In genomic region chr17:40068129-40068581, GRCh38 we compare ENCODE assay signal across 8 cellular contexts. TPM values are rescaled to one million over a fixed set of nuclear protein-coding genes. Genes with fewer than 3 reads are reported as not detected.
DNase-seq lines count a peak whose midpoint lies in the region; ATAC-seq, FAIRE-seq and TF ChIP-seq lines count a peak whose summit lies in the region.

No MANE protein-coding gene starts in this region.

- no peaks in the 10 kb centered on the region for H3K27me3 ChIP-seq in pancreas
- H3K27me3 ChIP-seq in mesendoderm (ENCODE audit: insufficient read depth, low read length, poor library complexity): no peaks in the 10 kb centered on the region

- 40 to 53% methylated on average over 4 of the region's 4 CpGs for WGBS in pancreas, 2 donors
- WGBS in mesendoderm (ENCODE audit: extremely low coverage, insufficient coverage, low lambda C conversion rate): no CpG with 5 or more reads among the region's 4 CpGs

- H3K27ac ChIP-seq in RWPE1 (peak overlapping the region; percentile 95), pancreas (peak overlapping the region; percentile 71 to 91 (median 82)), mesendoderm (ENCODE audit: low read depth, low read length) (no peak overlapping the region)

- intact Hi-C loops in CD14-positive monocyte (cut with micrococcal nuclease) (no loop called here), pancreas (cut with DNase I) (loop anchor here in 1 of 3 donors (10.0 kb wide), 1 partner anchor 57 kb away; the partner anchor contains the start of gene MSL1)

- peak overlapping the region; percentile 40 for H3K4me3 ChIP-seq in epithelial cell of proximal tubule (ENCODE audit: low read depth, low read length)
- H3K4me3 ChIP-seq in pancreas: peak overlapping the region in 2 of 4 donors; percentile 5 to 28
- H3K4me3 ChIP-seq in mesendoderm (ENCODE audit: low read length): no peak overlapping the region

- no peak overlapping the region for H4K8ac ChIP-seq in mesendoderm (ENCODE audit: low read depth, low read length)

- H3K27me3 Mint-ChIP-seq in CD14-positive monocyte (ENCODE audit: low read depth in 3 of 3): peaks cover 2% of the 10 kb centered on the region in 3 donors

- POLR2A ChIA-PET in RWPE1 (lab: Yijun Ruan, JAX; ENCODE audit: low non-redundant PET): interaction anchor here (0.7 kb wide), 1 partner anchor 14 kb away, joined by 4 read pairs; the partner anchor contains the start of gene MED24

- no peaks in the 10 kb centered on the region for H3K79me2 ChIP-seq in mesendoderm (ENCODE audit: control insufficient read depth, insufficient read depth, low read length)

- H3K9me3 Mint-ChIP-seq in CD14-positive monocyte: no peaks in the 10 kb centered on the region

- H3K4me3 Mint-ChIP-seq in CD14-positive monocyte: peak overlapping the region in 1 of 2 donors; percentile 85

- no peak for TF ChIP-seq POLR2A in erythroblast (IDR thresholded peaks at IDR 0.05; ENCODE audit: low read length)

- H3K23ac ChIP-seq in mesendoderm (ENCODE audit: low read length): no peak overlapping the region

- H3K4ac ChIP-seq in mesendoderm (ENCODE audit: low read depth, low read length): no peak overlapping the region

- H3K18ac ChIP-seq in mesendoderm (ENCODE audit: low read length): no peak overlapping the region

- H2AK5ac ChIP-seq in mesendoderm (ENCODE audit: low read length): no peak overlapping the region

- H3K36me3 ChIP-seq in pancreas (no peaks in the 10 kb centered on the region), mesendoderm (ENCODE audit: control insufficient read depth, insufficient read depth, low read length) (no peaks in the 10 kb centered on the region)

- no peak for TF ChIP-seq CTCF in CD14-positive monocyte (IDR thresholded peaks at IDR 0.05)
- no peak for TF ChIP-seq CTCF in RWPE1 (conservative IDR thresholded peaks at IDR 0.05; ENCODE audit: low read depth)
- no peak for TF ChIP-seq CTCF in epithelial cell of proximal tubule (conservative IDR thresholded peaks at IDR 0.05; ENCODE audit: low read depth, low read length)
- no peak for TF ChIP-seq CTCF in pancreas (IDR thresholded peaks at IDR 0.05)

- H4K5ac ChIP-seq in mesendoderm (ENCODE audit: low read length): no peak overlapping the region

- H2BK120ac ChIP-seq in mesendoderm (ENCODE audit: low read depth, low read length): no peak overlapping the region

- peak overlapping the region in 4 of 7 donors; percentile 8 to 85 (median 65) for H3K27ac Mint-ChIP-seq in CD14-positive monocyte

- FAIRE-seq in pancreas (lab: Jason Lieb, UNC): no peak

- H3K56ac ChIP-seq in mesendoderm (ENCODE audit: low read length): no peak overlapping the region

- CTCF ChIA-PET in RWPE1 (lab: Yijun Ruan, JAX): interaction anchor here (0.8 kb wide), 1 partner anchor 44 kb away, joined by 3 read pairs; no protein-coding TSS in a partner anchor

- no peaks in the 10 kb centered on the region for H3K9me3 ChIP-seq in pancreas

- no peak overlapping the region for H3K9ac ChIP-seq in mesendoderm (ENCODE audit: low read length)

- H3K79me1 ChIP-seq in mesendoderm (ENCODE audit: low read length): no peaks in the 10 kb centered on the region

- no peak overlapping the region for H3K4me2 ChIP-seq in mesendoderm (ENCODE audit: low read length)

- DNase-seq in CD14-positive monocyte (ENCODE audit: low spot score) (no peak), RWPE1 (ENCODE audit: low spot score) (no peak), epithelial cell of proximal tubule (ENCODE audit: low read depth) (no peak), pancreas (peak in 2 of 6 donors; percentile 15 to 27), retina (no peak), mesendoderm (no peak), MV-4-11 (lab: John Stamatoyannopoulos, UW) (no peak), erythroblast (lab: John Stamatoyannopoulos, UW) (no peak)

- no peak for ATAC-seq in pancreas

- no peak overlapping the region for H2BK15ac ChIP-seq in mesendoderm (replicated peaks; ENCODE audit: low read depth)

- H3K4me1 ChIP-seq in pancreas: peaks cover 47 to 72% (median 63%) of the 10 kb centered on the region in 3 donors
- peaks cover 10% of the 10 kb centered on the region for H3K4me1 ChIP-seq in mesendoderm (ENCODE audit: control insufficient read depth, low read depth, low read length)

- peaks cover 82% of the 10 kb centered on the region for H3K4me1 Mint-ChIP-seq in CD14-positive monocyte

- peaks cover 4 to 6% of the 10 kb centered on the region in 2 donors for H3K36me3 Mint-ChIP-seq in CD14-positive monocyte

- no peak overlapping the region for H2BK5ac ChIP-seq in mesendoderm (ENCODE audit: low read length)

RNA-seq across cellular contexts. Expression of gene THRA, which starts 5.4 kb away (rescaled TPM):
- polyA plus RNA-seq in CD14-positive monocyte (1 to 10 TPM; 2.5 to 3.8 TPM), pancreas (10 to 100 TPM; 22.4 to 35.7 TPM)
- total RNA-seq in epithelial cell of proximal tubule (3.8 and 5.4 TPM in 2 replicates), pancreas (10 to 100 TPM; 13.8 to 28.1 (median 20.6) TPM)
- polyA plus RNA-seq in mesendoderm (2013, experiment 1 of 2): 2.5 TPM
- 2.9 TPM for polyA plus RNA-seq in mesendoderm (2013, experiment 2 of 2)

RNA-seq across cellular contexts. Expression of gene MED24, which starts 13.9 kb away (rescaled TPM):
- polyA plus RNA-seq in CD14-positive monocyte: 10 to 100 TPM; 24.9 to 34.1 TPM
- total RNA-seq in epithelial cell of proximal tubule: 90.0 and 98.6 TPM in 2 replicates
- 10 to 100 TPM; 22.1 to 43.7 (median 29.1) TPM for total RNA-seq in pancreas
- 10 to 100 TPM; 58.5 to 60.1 TPM for polyA plus RNA-seq in pancreas
- polyA plus RNA-seq in mesendoderm (2013, experiment 1 of 2): 54.7 TPM
- polyA plus RNA-seq in mesendoderm (2013, experiment 2 of 2): 54.0 TPM

RNA-seq across cellular contexts. Expression of gene NR1D1, which starts 32.2 kb away (rescaled TPM):
- polyA plus RNA-seq in CD14-positive monocyte (under 1 TPM; 0.28 to 0.31 TPM), pancreas (10 to 100 TPM; 11.0 to 17.5 TPM)
- total RNA-seq in epithelial cell of proximal tubule (0.40 and 1.2 TPM in 2 replicates), pancreas (10 to 100 TPM in 4 of 6 donors, 1 to 10 TPM in 2; 4.8 to 16.6 (median 11.2) TPM)
- polyA plus RNA-seq in mesendoderm (2013, experiment 1 of 2): 2.3 TPM
- 2.5 TPM for polyA plus RNA-seq in mesendoderm (2013, experiment 2 of 2)

RNA-seq across cellular contexts. Expression of gene CSF3, which starts 52.9 kb away (rescaled TPM):
- polyA plus RNA-seq in CD14-positive monocyte: not detected
- not detected in 2 replicates for total RNA-seq in epithelial cell of proximal tubule
- total RNA-seq in pancreas: under 1 TPM in 2 of 6 donors, not detected in 4; 0.16 to 0.20 TPM
- 1 to 10 TPM in 1 of 2 donors, under 1 TPM in 1; 0.27 to 3.5 TPM for polyA plus RNA-seq in pancreas
- polyA plus RNA-seq in mesendoderm (2013, experiment 1 of 2): 0.04 TPM
- 0.04 TPM for polyA plus RNA-seq in mesendoderm (2013, experiment 2 of 2)

RNA-seq across cellular contexts. Expression of gene MSL1, which starts 53.6 kb away (rescaled TPM):
- polyA plus RNA-seq in CD14-positive monocyte (10 to 100 TPM in 1 of 2 donors, 1 to 10 TPM in 1; 10.0 to 11.4 TPM), pancreas (100 to 1,000 TPM in 1 of 2 donors, 10 to 100 TPM in 1; 71.0 to 105 TPM)
- total RNA-seq in epithelial cell of proximal tubule (44.5 and 59.3 TPM in 2 replicates), pancreas (10 to 100 TPM; 21.0 to 44.6 (median 29.2) TPM)
- polyA plus RNA-seq in mesendoderm (2013, experiment 1 of 2): 40.3 TPM
- 40.9 TPM for polyA plus RNA-seq in mesendoderm (2013, experiment 2 of 2)
